ENCODE assay signal across 18 cellular contexts in the genomic region with DNA sequence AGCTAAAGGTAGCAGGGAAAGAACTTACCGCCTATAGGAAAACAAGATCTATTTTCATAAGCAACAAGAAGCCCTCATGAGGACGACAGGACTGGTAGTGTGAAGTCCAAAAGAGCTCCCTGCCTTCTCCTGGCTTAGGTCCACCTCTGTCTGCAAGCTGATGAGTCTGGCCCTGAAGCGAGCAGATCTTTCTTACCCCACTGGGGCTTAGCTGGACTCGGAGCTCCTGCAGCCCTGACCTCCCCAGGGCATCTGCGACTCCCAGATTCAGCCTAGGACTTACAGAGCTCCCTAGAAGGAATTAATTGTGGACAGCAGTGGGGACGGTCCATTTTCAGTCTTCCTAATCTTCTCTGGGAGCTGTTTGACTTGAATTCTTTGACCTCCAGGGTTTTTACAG.
"Had no signal": no experiment of that assay in that cellular context is flagged by ENCODE, and none has a peak within 500 bp of the region (broad histone marks: within the 10 kb centered on the region; RNA-seq: fewer than 3 reads in every experiment).

No MANE protein-coding gene starts in this region.

- ATAC-seq: activated CD4-positive, CD25-positive, alpha-beta regulatory T cell treated with anti-CD3 and anti-CD28 coated beads, Interleukin-2, amount 50 U/mL, for 24 hours; right lobe of liver had no signal

- H3K4me3 ChIP-seq: adrenal gland, breast epithelium, esophagus muscularis mucosa, right lobe of liver, tibial artery had no signal

- H3K9me3 ChIP-seq: adrenal gland, right lobe of liver had no signal

- H3K27me3 ChIP-seq: adrenal gland, esophagus muscularis mucosa, right lobe of liver, tibial artery had no signal

- H3K36me3 ChIP-seq: adrenal gland, breast epithelium, esophagus muscularis mucosa, right lobe of liver, tibial artery had no signal

- DNase-seq: activated CD8-positive, alpha-beta memory T cell treated with anti-CD3 and anti-CD28 coated beads for 24 hours; activated CD8-positive, alpha-beta memory T cell treated with anti-CD3 and anti-CD28 coated beads, Interleukin-2, amount 50 U/mL, for 48 hours; activated effector memory CD4-positive, alpha-beta T cell treated with anti-CD3 and anti-CD28 coated beads, Interleukin-2, amount 50 U/mL, for 16 hours; activated T-cell treated with anti-CD3 and anti-CD28 coated beads, Interleukin-2, amount 50 U/mL, for 48 hours; effector CD4-positive, alpha-beta T cell; foreskin fibroblast; hippocampal formation; islet precursor cell; mammary epithelial cell; right lobe of liver; stimulated activated CD8-positive, alpha-beta memory T cell treated with anti-CD3 and anti-CD28 coated beads, Interleukin-4, amount 100 ng/mL, for 48 hours; stimulated activated naive CD4-positive, alpha-beta T cell; T1000; tibial artery had no signal

- H3K27ac ChIP-seq: breast epithelium, esophagus muscularis mucosa, right lobe of liver, tibial artery had no signal
